8 cellular contexts compared by ENCODE assay signal in the genomic region with DNA sequence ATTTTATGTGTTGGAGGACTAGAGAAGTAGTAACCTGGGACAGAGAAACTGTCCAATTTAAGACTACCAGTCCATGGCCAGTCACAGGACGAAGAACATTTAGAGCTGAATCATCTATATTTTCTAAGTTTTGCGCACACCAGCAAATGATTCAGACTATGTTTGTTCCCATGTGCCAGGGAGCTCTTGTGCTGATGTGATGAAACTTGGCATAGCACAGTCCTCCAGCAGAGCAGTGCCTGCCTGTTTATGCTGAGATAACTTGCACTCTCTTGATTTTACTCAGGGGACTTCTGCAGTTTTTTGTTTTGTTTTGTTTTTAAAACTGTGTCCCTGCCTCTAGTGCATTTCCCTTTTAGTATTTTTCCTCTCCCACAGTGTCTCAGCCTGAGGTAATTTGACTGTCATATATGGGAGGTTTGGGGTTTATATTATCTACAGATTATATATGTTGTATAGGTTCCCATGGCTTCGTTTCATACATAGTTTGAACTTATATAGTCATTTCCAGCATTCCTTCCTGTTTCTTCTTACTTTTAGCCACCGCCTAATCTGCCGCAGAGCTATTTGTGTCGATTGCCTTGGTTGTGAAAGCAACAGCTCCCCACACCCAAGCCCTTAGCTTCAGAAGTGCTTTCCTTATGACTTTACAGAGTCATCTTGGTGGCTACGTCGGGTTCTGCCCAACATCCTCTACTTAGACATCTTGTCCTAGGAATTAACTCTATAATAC. TPM values are rescaled to one million over a fixed set of nuclear protein-coding genes. Genes with fewer than 3 reads are reported as not detected.
A peak's percentile ranks its signal among the peaks of the same experiment; 100 is the strongest.
DNase-seq lines count a peak whose midpoint lies in the region; ATAC-seq and TF ChIP-seq lines count a peak whose summit lies in the region.

No MANE protein-coding gene starts in this region.

- H3K9me3 Mint-ChIP-seq in MCF 10A (ENCODE audit: unreplicated experiment), result no peaks in the 10 kb centered on the region
- no peaks in the 10 kb centered on the region for H3K9me3 Mint-ChIP-seq in activated CD8-positive, alpha-beta T cell treated with anti-CD3 and anti-CD28 coated beads, Interleukin-2, amount 10 ng/mL, durations not matched to agents 7 days and 5 days (ENCODE audit: insufficient read depth)

- H3K4me3 Mint-ChIP-seq in MCF 10A (ENCODE audit: unreplicated experiment), result peak overlapping the region; percentile 18
- H3K4me3 Mint-ChIP-seq in activated CD8-positive, alpha-beta T cell treated with anti-CD3 and anti-CD28 coated beads, Interleukin-2, amount 10 ng/mL, durations not matched to agents 7 days and 5 days, result peak overlapping the region; percentile 11

- H3K4me1 Mint-ChIP-seq in MCF 10A (ENCODE audit: insufficient read depth, unreplicated experiment), result peaks cover 22% of the 10 kb centered on the region
- peaks cover 13% of the 10 kb centered on the region for H3K4me1 Mint-ChIP-seq in activated CD8-positive, alpha-beta T cell treated with anti-CD3 and anti-CD28 coated beads, Interleukin-2, amount 10 ng/mL, durations not matched to agents 7 days and 5 days (ENCODE audit: low read depth)

- H3K9me3 ChIP-seq in mammary epithelial cell (replicated peaks; ENCODE audit: insufficient read depth, low read length) (no peaks in the 10 kb centered on the region), right cardiac atrium (ENCODE audit: control insufficient read depth, low read length) (no peaks in the 10 kb centered on the region)

- H4K20me1 ChIP-seq in mammary epithelial cell (ENCODE audit: insufficient read depth, low read length), result no peaks in the 10 kb centered on the region

- TF ChIP-seq CTCF in MCF 10A (IDR thresholded peaks at IDR 0.05; ENCODE audit: unreplicated experiment), result no peak
- no peak for TF ChIP-seq CTCF in mammary epithelial cell (conservative IDR thresholded peaks at IDR 0.05 in 1 of 2, IDR thresholded peaks at IDR 0.05 in 1 of 2; ENCODE audit: extremely low read depth in 1 of 2, insufficient read depth in 1 of 2, low read depth in 1 of 2, low read length in 2 of 2)

- BruUV-seq in MCF 10A (replicated peaks; lab: Mats Ljungman, UMichigan), result no TSS peak
- no TSS peak for BruUV-seq in mammary epithelial cell (replicated peaks; lab: Mats Ljungman, UMichigan)

- H3K79me2 ChIP-seq in mammary epithelial cell (ENCODE audit: insufficient read depth, low read length), result no peaks in the 10 kb centered on the region

- dilution Hi-C loops in mammary epithelial cell (cut with HindIII; ENCODE audit: low sequenced_read_pairs), result no loop called here

- in situ Hi-C loops in mammary epithelial cell (cut with MboI; ENCODE audit: low sequenced_read_pairs in 2 of 2), result no loop called here

- ATAC-seq in HG03175 (IDR thresholded peaks at IDR 0.05; ENCODE audit: unreplicated experiment) (peak; percentile 64), right cardiac atrium (peak; percentile 89 to 90)
- peak; percentile 91 for ATAC-seq in activated CD8-positive, alpha-beta T cell treated with anti-CD3 and anti-CD28 coated beads, Interleukin-2, amount 10 ng/mL, durations not matched to agents 7 days and 5 days

- H3K9ac ChIP-seq in mammary epithelial cell (ENCODE audit: insufficient read depth, low read length), result no peak overlapping the region

- H3K27me3 ChIP-seq in mammary epithelial cell (ENCODE audit: insufficient read depth, low read length) (no peaks in the 10 kb centered on the region), right cardiac atrium (ENCODE audit: control insufficient read depth, insufficient read depth) (no peaks in the 10 kb centered on the region)

- H3K27ac ChIP-seq in mammary epithelial cell (ENCODE audit: insufficient read depth, low read depth, low read length) (no peak overlapping the region), right cardiac atrium (ENCODE audit: low read length) (peak overlapping the region; percentile 95)

- H3K27me3 Mint-ChIP-seq in MCF 10A (ENCODE audit: insufficient read depth, unreplicated experiment), result no peaks in the 10 kb centered on the region
- H3K27me3 Mint-ChIP-seq in activated CD8-positive, alpha-beta T cell treated with anti-CD3 and anti-CD28 coated beads, Interleukin-2, amount 10 ng/mL, durations not matched to agents 7 days and 5 days (ENCODE audit: low read depth), result no peaks in the 10 kb centered on the region

- H3K4me1 ChIP-seq in mammary epithelial cell (ENCODE audit: insufficient read depth, low read length) (no peaks in the 10 kb centered on the region), right cardiac atrium (ENCODE audit: control insufficient read depth, insufficient read depth, low read length) (peaks cover 7% of the 10 kb centered on the region)

- H2AFZ ChIP-seq in mammary epithelial cell (ENCODE audit: low read depth, low read length), result no peak overlapping the region

- H3K36me3 Mint-ChIP-seq in MCF 10A (ENCODE audit: insufficient read depth, unreplicated experiment), result peaks cover 7% of the 10 kb centered on the region
- H3K36me3 Mint-ChIP-seq in activated CD8-positive, alpha-beta T cell treated with anti-CD3 and anti-CD28 coated beads, Interleukin-2, amount 10 ng/mL, durations not matched to agents 7 days and 5 days (ENCODE audit: low read depth), result no peaks in the 10 kb centered on the region

- H3K4me3 ChIP-seq in mammary epithelial cell (replicated peaks in 1 of 3; ENCODE audit: insufficient read depth in 1 of 3, low read depth in 2 of 3, low read length in 3 of 3), result no peak overlapping the region
- H3K4me3 ChIP-seq in right cardiac atrium (ENCODE audit: low read length), result peak overlapping the region; percentile 41

- H3K27ac Mint-ChIP-seq in MCF 10A (ENCODE audit: low read depth, unreplicated experiment), result peak overlapping the region; percentile 37
- H3K27ac Mint-ChIP-seq in activated CD8-positive, alpha-beta T cell treated with anti-CD3 and anti-CD28 coated beads, Interleukin-2, amount 10 ng/mL, durations not matched to agents 7 days and 5 days, result peak overlapping the region; percentile 65

- intact Hi-C loops in MCF 10A (cut with micrococcal nuclease) (loop anchor here (5.0 kb wide), 1 partner anchor 44 kb away; the partner anchor contains the start of gene PPM1L), mammary epithelial cell (cut with micrococcal nuclease) (no loop called here), right cardiac atrium (cut with DNase I) (no loop called here)

- WGBS in mammary epithelial cell (ENCODE audit: low coverage, missing lambda C conversion rate), result 71% methylated on average over 8 of the region's 8 CpGs
- 16% methylated on average over 8 of the region's 8 CpGs for WGBS in right cardiac atrium

- no peaks in the 10 kb centered on the region for H3K36me3 ChIP-seq in mammary epithelial cell (ENCODE audit: insufficient read depth, low read length)

- CTCF ChIA-PET in MCF 10A (lab: Yijun Ruan, JAX), result interaction anchor here (0.8 to 1.4 kb wide), 4 partner anchors 9 to 146 kb away, joined by 3 to 4 read pairs (median 3); no protein-coding TSS in a partner anchor
- CTCF ChIA-PET in mammary epithelial cell (lab: Charles Lee; ENCODE audit: low non-redundant PET), result no interaction called here
- CTCF ChIA-PET in activated CD8-positive, alpha-beta T cell treated with anti-CD3 and anti-CD28 coated beads, Interleukin-2, amount 10 ng/mL, durations not matched to agents 7 days and 5 days (lab: Charles Lee), result interaction anchor here (0.8 to 1.0 kb wide), 2 partner anchors 10 to 93 kb away, joined by 3 read pairs; no protein-coding TSS in a partner anchor

- peak; percentile 76 for DNase-seq in MCF 10A (ENCODE audit: unreplicated experiment)
- DNase-seq in mammary epithelial cell, result no peak
- DNase-seq in activated CD8-positive, alpha-beta T cell treated with anti-CD3 and anti-CD28 coated beads, Interleukin-2, amount 10 ng/mL, durations not matched to agents 7 days and 5 days, result peak; percentile 67
- DNase-seq in right cardiac atrium, result peak; percentile 50 to 73 (median 62)
- peak; percentile 51 for DNase-seq in stimulated activated CD8-positive, alpha-beta memory T cell treated with anti-CD3 and anti-CD28 coated beads, Interleukin-4, amount 100 ng/mL, for 48 hours
- no peak for DNase-seq in SW 1271 (lab: John Stamatoyannopoulos, UW)
- no peak for DNase-seq in NCI-H1105 treated with DMSO at 0.1 percent for 48 hours (lab: John Stamatoyannopoulos, UW)

- no peak overlapping the region for H3K4me2 ChIP-seq in mammary epithelial cell (ENCODE audit: insufficient read depth, low read depth, low read length)

- POLR2A ChIA-PET in MCF 10A (lab: Yijun Ruan, JAX), result interaction anchor here (0.6 to 2.5 kb wide), 16 partner anchors 9 to 237 kb away, joined by 3 to 23 read pairs (median 5); partner anchors contain the start of genes KPNA4 and PPM1L
- POLR2A ChIA-PET in activated CD8-positive, alpha-beta T cell treated with anti-CD3 and anti-CD28 coated beads, Interleukin-2, amount 10 ng/mL, durations not matched to agents 7 days and 5 days (lab: Charles Lee), result interaction anchor here (0.9 kb wide), 1 partner anchor 47 kb away, joined by 3 read pairs; no protein-coding TSS in a partner anchor

RNA-seq across cellular contexts. Expression of gene PPM1L, which starts 45.5 kb away (rescaled TPM):
- 1.7 and 2.1 TPM in 2 replicates for total RNA-seq in MCF 10A (2022)
- 1 to 10 TPM in 1 of 2 donors, under 1 TPM in 1; 0.96 to 2.0 TPM for total RNA-seq in mammary epithelial cell
- polyA plus RNA-seq in mammary epithelial cell, result 0.23 TPM
- polyA minus RNA-seq in mammary epithelial cell, result 1.3 TPM
- 1 to 10 TPM; 3.8 to 3.9 TPM for total RNA-seq in activated CD8-positive, alpha-beta T cell treated with anti-CD3 and anti-CD28 coated beads, Interleukin-2, amount 10 ng/mL, durations not matched to agents 7 days and 5 days
- 10 to 100 TPM; 23.4 to 31.7 (median 27.2) TPM for total RNA-seq in right cardiac atrium
- polyA plus RNA-seq in right cardiac atrium, result 6.1 TPM

Comparison
In these comparisons a context has a peak if more than half of its experiments do, and no peak if none do; other contexts are left out.
1. DNase-seq: peak in MCF 10A (single experiment), activated CD8-positive, alpha-beta T cell treated with anti-CD3 and anti-CD28 coated beads, Interleukin-2, amount 10 ng/mL, durations not matched to agents 7 days and 5 days (single experiment), right cardiac atrium (3 of 3) and stimulated activated CD8-positive, alpha-beta memory T cell treated with anti-CD3 and anti-CD28 coated beads, Interleukin-4, amount 100 ng/mL, for 48 hours (single experiment); none in mammary epithelial cell (single experiment), SW 1271 (0 of 2) and NCI-H1105 treated with DMSO at 0.1 percent for 48 hours (single experiment).
2. Peak in every context shown above with its lines, with median percentiles within 50 percentile points of each other: ATAC-seq.